Comparison of ENCODE assay signal across 12 cellular contexts in the genomic region with DNA sequence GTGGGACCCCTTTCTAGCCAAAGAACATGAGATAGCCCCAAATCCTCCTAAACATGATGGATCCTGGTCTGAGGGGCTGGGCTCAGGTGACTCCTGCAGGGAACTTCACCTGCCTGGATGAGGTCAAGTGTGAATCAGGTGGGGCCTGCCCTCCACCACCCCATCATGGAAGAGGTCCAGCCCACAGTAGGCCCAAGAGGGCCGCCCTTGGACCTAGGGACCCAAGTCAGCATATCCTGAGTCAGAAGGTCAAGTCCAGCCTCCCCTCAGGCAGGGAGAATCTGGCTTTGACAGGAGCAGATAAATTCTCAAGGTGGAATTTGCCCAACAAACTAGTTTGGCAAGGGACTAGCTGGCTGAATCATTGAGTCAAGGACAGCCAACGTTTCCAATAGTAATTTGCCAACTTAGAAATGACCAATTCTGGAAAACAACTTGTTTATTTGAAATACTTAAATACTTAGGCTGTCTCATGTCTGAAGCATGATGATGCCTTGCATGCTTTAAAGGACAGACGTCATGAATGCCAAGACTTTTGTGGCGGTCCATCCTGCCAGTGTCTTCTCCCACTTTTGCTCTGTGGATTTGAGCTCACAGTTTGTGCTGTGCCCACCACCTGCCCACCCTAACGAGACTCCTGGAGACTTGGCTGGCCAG. TPM values are rescaled to one million over a fixed set of nuclear protein-coding genes. Genes with fewer than 3 reads are reported as not detected.
A peak's percentile ranks its signal among the peaks of the same experiment; 100 is the strongest.
DNase-seq lines count a peak whose midpoint lies in the region; ATAC-seq and TF ChIP-seq lines count a peak whose summit lies in the region.
"Not testable (repeated sequence)": the region's sequence is repeated elsewhere in the genome, so short reads cannot be mapped to it uniquely, and the experiment has no call there.
"Had no signal": no experiment of that assay in that cellular context is flagged by ENCODE, and none has a peak within 500 bp of the region (broad histone marks: within the 10 kb centered on the region; RNA-seq: fewer than 3 reads in every experiment).

No MANE protein-coding gene starts in this region.

- not testable (repeated sequence) for H3K27ac ChIP-seq in Karpas-422 (ENCODE audit: low read length)

- H3K4me3 Mint-ChIP-seq in stimulated activated effector memory CD8-positive, alpha-beta T cell treated with anti-CD3 and anti-CD28 coated beads, Interleukin-12 subunit alpha, Interleukin-12 subunit beta, amount 100 ng/mL, for 72 hours: not testable (repeated sequence)

- not testable (repeated sequence) for ATAC-seq in stimulated activated effector memory CD8-positive, alpha-beta T cell treated with anti-CD3 and anti-CD28 coated beads, Interleukin-12 subunit alpha, Interleukin-12 subunit beta, amount 100 ng/mL, for 72 hours

- H4K20me1 ChIP-seq in Karpas-422 (ENCODE audit: insufficient read depth, low read depth, low read length): not testable (repeated sequence)

- not testable (repeated sequence) for H3K4me3 ChIP-seq in Karpas-422 (ENCODE audit: low read length); adipocyte (ENCODE audit: low read length); foreskin fibroblast (ENCODE audit: low read depth in 1 of 2, low read length in 2 of 2)

- H3K9me3 ChIP-seq in Karpas-422 (ENCODE audit: low read length); adipocyte (ENCODE audit: control insufficient read depth, low read length): not testable (repeated sequence)

- H3K9ac ChIP-seq in Karpas-422 (ENCODE audit: low read length); adipocyte (ENCODE audit: low read length): not testable (repeated sequence)

- H3K4me1 ChIP-seq in Karpas-422 (ENCODE audit: low read length); adipocyte (ENCODE audit: control insufficient read depth, insufficient read depth, low read length): not testable (repeated sequence)

- H3K36me3 Mint-ChIP-seq in stimulated activated effector memory CD8-positive, alpha-beta T cell treated with anti-CD3 and anti-CD28 coated beads, Interleukin-12 subunit alpha, Interleukin-12 subunit beta, amount 100 ng/mL, for 72 hours: not testable (repeated sequence)

- H3K9me2 ChIP-seq in Karpas-422 (replicated peaks; ENCODE audit: insufficient read depth, low read length): not testable (repeated sequence)

- not testable (repeated sequence) for H3K36me3 ChIP-seq in Karpas-422 (ENCODE audit: insufficient read depth, low read length); adipocyte (ENCODE audit: control insufficient read depth, insufficient read depth, low read length, severe bottlenecking)

- not testable (repeated sequence) for H2AFZ ChIP-seq in Karpas-422 (ENCODE audit: low read length)

- peak; percentile 51 for DNase-seq in AG20443 (ENCODE audit: low spot score)
- peak; percentile 70 for DNase-seq in GM04503 (ENCODE audit: low read depth)
- DNase-seq in Karpas-422: peak; percentile 31
- peak; percentile 53 for DNase-seq in adipocyte (ENCODE audit: low read depth)
- DNase-seq in dedifferentiated amniotic fluid mesenchymal stem cell (ENCODE audit: extremely low spot score): peak; percentile 50
- DNase-seq in foreskin fibroblast: peak; percentile 39 to 45
- not testable (repeated sequence) for DNase-seq in stimulated activated effector memory CD8-positive, alpha-beta T cell treated with anti-CD3 and anti-CD28 coated beads, Interleukin-12 subunit alpha, Interleukin-12 subunit beta, amount 100 ng/mL, for 72 hours (ENCODE audit: low spot score in 2 of 2)

- not testable (repeated sequence) for TF ChIP-seq CTCF in foreskin fibroblast (IDR thresholded peaks at IDR 0.05; ENCODE audit: low read depth, low read length)

- not testable (repeated sequence) for H3K4me1 Mint-ChIP-seq in stimulated activated effector memory CD8-positive, alpha-beta T cell treated with anti-CD3 and anti-CD28 coated beads, Interleukin-12 subunit alpha, Interleukin-12 subunit beta, amount 100 ng/mL, for 72 hours

- not testable (repeated sequence) for H3K4me2 ChIP-seq in Karpas-422 (ENCODE audit: low read depth, low read length, poor library complexity, severe bottlenecking)

- peak overlapping the region; percentile 26 for H3K27ac Mint-ChIP-seq in stimulated activated effector memory CD8-positive, alpha-beta T cell treated with anti-CD3 and anti-CD28 coated beads, Interleukin-12 subunit alpha, Interleukin-12 subunit beta, amount 100 ng/mL, for 72 hours

- not testable (repeated sequence) for H3K27me3 ChIP-seq in Karpas-422 (ENCODE audit: low read length); adipocyte (replicated peaks; ENCODE audit: control insufficient read depth, insufficient read depth, low read length)

- H3K79me2 ChIP-seq in Karpas-422 (ENCODE audit: low read length): not testable (repeated sequence)

- H3K9me3 Mint-ChIP-seq in stimulated activated effector memory CD8-positive, alpha-beta T cell treated with anti-CD3 and anti-CD28 coated beads, Interleukin-12 subunit alpha, Interleukin-12 subunit beta, amount 100 ng/mL, for 72 hours: not testable (repeated sequence)

RNA-seq across cellular contexts. Expression of gene SYNPO2L, which starts 10.5 kb away (rescaled TPM):
- not detected in 2 replicates for total RNA-seq in Karpas-422 (2014; rRNA removed; shearing (Covaris generic); ENCODE audit: low replicate concordance)
- total RNA-seq: CD4-positive, CD25-positive, alpha-beta regulatory T cell; GM23338; HT-29; Peyer's patch had no signal

RNA-seq across cellular contexts. Expression of gene MYOZ1, which starts 25.0 kb away (rescaled TPM):
- total RNA-seq in Karpas-422 (2014; rRNA removed; shearing (Covaris generic); ENCODE audit: low replicate concordance): not detected in 2 replicates
- total RNA-seq: B cell; CD4-positive, CD25-positive, alpha-beta regulatory T cell; HT-29; Peyer's patch had no signal

RNA-seq across cellular contexts. Expression of gene AGAP5, which starts 31.6 kb away (rescaled TPM):
- total RNA-seq in Karpas-422 (2014; rRNA removed; shearing (Covaris generic); ENCODE audit: low replicate concordance): 6.7 and 8.1 TPM in 2 replicates
